11 cellular contexts compared by ENCODE assay signal in genomic region chr2:20145497-20146193, GRCh38.
DNase-seq lines count a peak whose midpoint lies in the region; ATAC-seq and TF ChIP-seq lines count a peak whose summit lies in the region.
"Had no signal": no experiment of that assay in that cellular context is flagged by ENCODE, and none has a peak within 500 bp of the region (broad histone marks: within the 10 kb centered on the region; RNA-seq: fewer than 3 reads in every experiment).

No MANE protein-coding gene starts in this region.

- H3K9me2 ChIP-seq in OCI-LY7 (ENCODE audit: insufficient read depth, low read length), result no peaks in the 10 kb centered on the region

- CTCF ChIA-PET in OCI-LY7 (lab: Charles Lee; ENCODE audit: unreplicated experiment), result no interaction called here

- H3K4me1 ChIP-seq in uterus (no peaks in the 10 kb centered on the region), OCI-LY7 (ENCODE audit: insufficient read depth, low read length, poor library complexity, severe bottlenecking) (no peaks in the 10 kb centered on the region)
- H3K4me1 ChIP-seq: left ventricle myocardium inferior had no signal

- no peak overlapping the region for H3K4me2 ChIP-seq in OCI-LY7 (ENCODE audit: low read length)

- H3K9me3 ChIP-seq in uterus (no peaks in the 10 kb centered on the region), OCI-LY7 (ENCODE audit: low read length) (no peaks in the 10 kb centered on the region)
- H3K9me3 ChIP-seq: left ventricle myocardium inferior had no signal

- TF ChIP-seq CTCF in uterus (IDR thresholded peaks at IDR 0.05) (no peak), OCI-LY7 (conservative IDR thresholded peaks at IDR 0.05; ENCODE audit: low read length) (no peak)

- peak; percentile 19 for DNase-seq in stimulated activated CD4-positive, alpha-beta T cell treated with anti-CD3 and anti-CD28 coated beads, Interleukin-15, amount 100 ng/mL, for 24 hours
- no peak for DNase-seq in stimulated activated CD4-positive, alpha-beta T cell treated with anti-CD3 and anti-CD28 coated beads, Interleukin-12 subunit alpha, Interleukin-12 subunit beta, amount 100 ng/mL, for 4 hours
- DNase-seq in SW480 (ENCODE audit: low spot score) (peak; percentile 42), uterus (no peak), foreskin melanocyte (no peak), OCI-LY7 (ENCODE audit: low spot score) (no peak)
- no peak for DNase-seq in activated CD4-positive, alpha-beta T cell treated with anti-CD3 and anti-CD28 coated beads, Interleukin-2, amount 50 U/mL, for 1 hour
- DNase-seq: effector memory CD4-positive, alpha-beta T cell; left ventricle myocardium inferior; stimulated activated CD4-positive, alpha-beta T cell treated with anti-CD3 and anti-CD28 coated beads, Interleukin-1b, Interleukin-23, amount 100 ng/mL, for 48 hours had no signal

- no peak overlapping the region for H3K4me3 ChIP-seq in uterus
- H3K4me3 ChIP-seq in OCI-LY7 (ENCODE audit: low read depth, low read length, poor library complexity, severe bottlenecking), result no peak overlapping the region
- H3K4me3 ChIP-seq: left ventricle myocardium inferior had no signal

- TF ChIP-seq POLR2A in uterus (IDR thresholded peaks at IDR 0.05), result no peak

- H3K36me3 ChIP-seq in uterus, result no peaks in the 10 kb centered on the region
- H3K36me3 ChIP-seq in OCI-LY7 (ENCODE audit: insufficient read depth, low read length), result no peaks in the 10 kb centered on the region
- H3K36me3 ChIP-seq: left ventricle myocardium inferior had no signal

- H3K79me2 ChIP-seq in OCI-LY7 (ENCODE audit: insufficient read depth, low read depth, low read length), result no peaks in the 10 kb centered on the region

- intact Hi-C loops in uterus (cut with DNase I; ENCODE audit: low total_unique reads) (no loop called here), OCI-LY7 (cut with micrococcal nuclease; ENCODE audit: unreplicated experiment) (no loop called here)

- no peak overlapping the region for H2AFZ ChIP-seq in OCI-LY7 (ENCODE audit: low read length)

- H4K20me1 ChIP-seq in OCI-LY7 (ENCODE audit: insufficient read depth, low read length), result no peaks in the 10 kb centered on the region

- H3K27ac ChIP-seq in uterus (no peak overlapping the region), OCI-LY7 (ENCODE audit: low read depth, low read length, poor library complexity, severe bottlenecking) (no peak overlapping the region)
- H3K27ac ChIP-seq: left ventricle myocardium inferior had no signal

- H3K27me3 ChIP-seq in uterus, result no peaks in the 10 kb centered on the region

- BruUV-seq in OCI-LY7 (replicated peaks; lab: Mats Ljungman, UMichigan), result no TSS peak

- POLR2A ChIA-PET in OCI-LY7 (lab: Charles Lee), result no interaction called here

- peak; percentile 87 for ATAC-seq in HG02798 (IDR thresholded peaks at IDR 0.05; ENCODE audit: poor library complexity, unreplicated experiment)

Comparison
In these comparisons a context has a peak if more than half of its experiments do, and no peak if none do; other contexts are left out.
1. DNase-seq: peak in stimulated activated CD4-positive, alpha-beta T cell treated with anti-CD3 and anti-CD28 coated beads, Interleukin-15, amount 100 ng/mL, for 24 hours (single experiment) and SW480 (single experiment); none in stimulated activated CD4-positive, alpha-beta T cell treated with anti-CD3 and anti-CD28 coated beads, Interleukin-12 subunit alpha, Interleukin-12 subunit beta, amount 100 ng/mL, for 4 hours (single experiment), uterus (0 of 2), foreskin melanocyte (single experiment), activated CD4-positive, alpha-beta T cell treated with anti-CD3 and anti-CD28 coated beads, Interleukin-2, amount 50 U/mL, for 1 hour (single experiment) and OCI-LY7 (single experiment).